In genomic region chr12:1184402-1184801, GRCh38 we compare ENCODE assay signal across 1 cellular context.
TF ChIP-seq lines count a peak whose summit lies in the region.

No MANE protein-coding gene starts in this region.

TF ChIP-seq in SK-N-SH, 30 proteins besides CTCF, POLR2A, EP300 and RAD21 (continued from another document):
- TF ChIP-seq TCF12 (IDR thresholded peaks at IDR 0.05), result peak; percentile 54
- no peak for TF ChIP-seq EZH2phosphoT487 (IDR thresholded peaks at IDR 0.05; ENCODE audit: borderline replicate concordance, low read depth)
- TF ChIP-seq RFX5 (IDR thresholded peaks at IDR 0.05; ENCODE audit: low read length), result no peak
- no peak for TF ChIP-seq IRF3 (IDR thresholded peaks at IDR 0.05; ENCODE audit: low read depth, low read length)
- TF ChIP-seq FOXM1 (IDR thresholded peaks at IDR 0.05; ENCODE audit: low read depth), result no peak
- peak; percentile 91 for TF ChIP-seq MEF2A (IDR thresholded peaks at IDR 0.05; ENCODE audit: borderline replicate concordance, low read depth)
- no peak for TF ChIP-seq FOXJ3 (CRISPR knock-in tag; IDR thresholded peaks at IDR 0.05)
- TF ChIP-seq FOSL2 (IDR thresholded peaks at IDR 0.05; ENCODE audit: borderline replicate concordance, low read depth), result peak; percentile 13; the same call in 1 of the 2 replicates
- TF ChIP-seq USF1 (IDR thresholded peaks at IDR 0.05; ENCODE audit: borderline replicate concordance, low read depth), result no peak
- TF ChIP-seq GATA2 (CRISPR knock-in tag; IDR thresholded peaks at IDR 0.05), result no peak
- peak; percentile 43 for TF ChIP-seq JUND (IDR thresholded peaks at IDR 0.05)
- peak; percentile 48; the same call in 1 of the 2 replicates for TF ChIP-seq PBX3 (IDR thresholded peaks at IDR 0.05)
- no peak for TF ChIP-seq ELF1 (IDR thresholded peaks at IDR 0.05)
- no peak for TF ChIP-seq SMC3 (IDR thresholded peaks at IDR 0.05; ENCODE audit: low read depth, low read length)
